Comparison of ENCODE assay signal across 23 cellular contexts in the genomic region with DNA sequence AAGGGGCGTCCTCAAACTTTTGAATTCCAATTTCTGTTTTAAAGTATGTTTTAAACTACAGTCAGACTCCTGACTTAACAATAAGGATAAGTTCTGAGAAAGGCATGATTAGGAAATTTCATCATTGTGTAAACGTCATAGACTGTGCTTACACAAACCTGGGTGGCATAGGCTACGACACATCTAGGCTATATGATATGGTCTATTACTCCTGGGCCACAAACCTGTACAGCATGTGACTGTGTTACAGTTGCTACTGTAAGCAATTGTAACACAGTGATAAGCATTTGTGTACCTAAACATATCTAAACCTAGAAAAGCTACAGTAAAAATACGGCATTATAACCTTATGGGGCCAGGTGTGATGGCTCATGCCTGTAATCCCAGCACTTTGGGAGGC.
"Had no signal": no experiment of that assay in that cellular context is flagged by ENCODE, and none has a peak within 500 bp of the region (broad histone marks: within the 10 kb centered on the region; RNA-seq: fewer than 3 reads in every experiment).

No MANE protein-coding gene starts in this region.

- H3K27ac ChIP-seq: brain microvascular endothelial cell, KMS-11 had no signal

- H3K27me3 ChIP-seq: brain microvascular endothelial cell had no signal

- H3K9ac ChIP-seq: KMS-11 had no signal

- H3K4me2 ChIP-seq: KMS-11 had no signal

- H3K27ac Mint-ChIP-seq: activated B cell treated with CpG ODN at 0.5 μM for 24 hours; activated CD4-positive, alpha-beta memory T cell treated with anti-CD3 and anti-CD28 coated beads for 36 hours; activated CD4-positive, alpha-beta T cell treated with anti-CD3 and anti-CD28 coated beads, Interleukin-2, amount 10 ng/mL, durations not matched to agents 7 days and 5 days; activated naive CD4-positive, alpha-beta T cell treated with anti-CD3 and anti-CD28 coated beads, Interleukin-2, amount 50 U/mL, for 72 hours; activated naive CD8-positive, alpha-beta T cell treated with anti-CD3 and anti-CD28 coated beads, Interleukin-2, amount 50 U/mL, for 24 hours; T-helper 17 cell had no signal

- DNase-seq: activated B cell treated with CpG ODN at 0.5 μM for 24 hours; activated CD4-positive, alpha-beta memory T cell treated with anti-CD3 and anti-CD28 coated beads for 36 hours; activated CD4-positive, alpha-beta T cell treated with anti-CD3 and anti-CD28 coated beads for 1 hour; activated CD4-positive, alpha-beta T cell treated with anti-CD3 and anti-CD28 coated beads, Interleukin-2, amount 10 ng/mL, durations not matched to agents 7 days and 5 days; activated CD8-positive, alpha-beta memory T cell treated with anti-CD3 and anti-CD28 coated beads for 24 hours; activated effector memory CD4-positive, alpha-beta T cell treated with anti-CD3 and anti-CD28 coated beads, Interleukin-2, amount 50 U/mL, for 16 hours; activated naive CD4-positive, alpha-beta T cell treated with Interleukin-2 at 50 U/mL for 16 hours; activated naive CD8-positive, alpha-beta T cell treated with anti-CD3 and anti-CD28 coated beads, Interleukin-2, amount 50 U/mL, for 24 hours; activated T-cell treated with anti-CD3 and anti-CD28 coated beads, Interleukin-2, amount 50 U/mL, for 4 hours; amygdala; brain microvascular endothelial cell; NCI-H1105; NCI-H1436; NCI-H1694 treated with DMSO at 0.1 percent for 48 hours; NCI-H2029 treated with DMSO at 0.1 percent for 48 hours; NCI-H345; NCI-H510A; SIG-M5; T-helper 17 cell; T-helper 9 cell had no signal

- H3K9me3 Mint-ChIP-seq: activated B cell treated with CpG ODN at 0.5 μM for 24 hours; activated CD4-positive, alpha-beta memory T cell treated with anti-CD3 and anti-CD28 coated beads for 36 hours; activated CD4-positive, alpha-beta T cell treated with anti-CD3 and anti-CD28 coated beads, Interleukin-2, amount 10 ng/mL, durations not matched to agents 7 days and 5 days; activated naive CD8-positive, alpha-beta T cell treated with anti-CD3 and anti-CD28 coated beads, Interleukin-2, amount 50 U/mL, for 24 hours; activated T-cell treated with anti-CD3 and anti-CD28 coated beads, Interleukin-2, amount 50 U/mL, for 4 hours had no signal

- H3K4me3 Mint-ChIP-seq: activated B cell treated with CpG ODN at 0.5 μM for 24 hours; activated CD4-positive, alpha-beta memory T cell treated with anti-CD3 and anti-CD28 coated beads for 36 hours; activated CD4-positive, alpha-beta T cell treated with anti-CD3 and anti-CD28 coated beads, Interleukin-2, amount 10 ng/mL, durations not matched to agents 7 days and 5 days; activated naive CD8-positive, alpha-beta T cell treated with anti-CD3 and anti-CD28 coated beads, Interleukin-2, amount 50 U/mL, for 24 hours; activated T-cell treated with anti-CD3 and anti-CD28 coated beads, Interleukin-2, amount 50 U/mL, for 4 hours; T-helper 17 cell had no signal

- H3K36me3 Mint-ChIP-seq: activated CD4-positive, alpha-beta memory T cell treated with anti-CD3 and anti-CD28 coated beads for 36 hours had no signal

- H3K36me3 ChIP-seq: brain microvascular endothelial cell had no signal

- ATAC-seq: activated naive CD4-positive, alpha-beta T cell treated with anti-CD3 and anti-CD28 coated beads, Interleukin-2, amount 50 U/mL, for 72 hours; activated naive CD8-positive, alpha-beta T cell treated with anti-CD3 and anti-CD28 coated beads, Interleukin-2, amount 50 U/mL, for 24 hours; activated T-cell treated with anti-CD3 and anti-CD28 coated beads, Interleukin-2, amount 50 U/mL, for 4 hours; T-helper 17 cell had no signal

- H3K27me3 Mint-ChIP-seq: activated B cell treated with CpG ODN at 0.5 μM for 24 hours; activated CD4-positive, alpha-beta memory T cell treated with anti-CD3 and anti-CD28 coated beads for 36 hours; activated CD4-positive, alpha-beta T cell treated with anti-CD3 and anti-CD28 coated beads, Interleukin-2, amount 10 ng/mL, durations not matched to agents 7 days and 5 days; activated naive CD8-positive, alpha-beta T cell treated with anti-CD3 and anti-CD28 coated beads, Interleukin-2, amount 50 U/mL, for 24 hours; T-helper 17 cell had no signal

- FAIRE-seq: astrocyte had no signal
